8 cellular contexts compared by ENCODE assay signal in genomic region chr14:75981426-75981825, GRCh38. TPM values are rescaled to one million over a fixed set of nuclear protein-coding genes. Genes with fewer than 3 reads are reported as not detected.
DNase-seq lines count a peak whose midpoint lies in the region; ATAC-seq and TF ChIP-seq lines count a peak whose summit lies in the region.

No MANE protein-coding gene starts in this region.

- POLR2A ChIA-PET in activated CD4-positive, alpha-beta memory T cell treated with anti-CD3 and anti-CD28 coated beads for 36 hours (lab: Charles Lee), result no interaction called here

- peaks cover 3% of the 10 kb centered on the region for H3K36me3 Mint-ChIP-seq in CD4-positive, CD25-positive, alpha-beta regulatory T cell
- H3K36me3 Mint-ChIP-seq in activated CD4-positive, alpha-beta memory T cell treated with anti-CD3 and anti-CD28 coated beads for 36 hours, result no peaks in the 10 kb centered on the region

- DNase-seq in CD4-positive, CD25-positive, alpha-beta regulatory T cell, result peak in 2 of 3 donors; percentile 22 to 52
- DNase-seq in GM19238 (ENCODE audit: insufficient read length, low spot score) (peak; percentile 68), HuH-7.5 (ENCODE audit: low spot score) (peak; percentile 51), fibroblast of pulmonary artery (ENCODE audit: low read depth) (no peak), ovary (peak in 3 of 5 donors; percentile 39 to 56 (median 46)), cerebellar cortex (ENCODE audit: low spot score) (no peak)
- peak; percentile 67 for DNase-seq in activated CD4-positive, alpha-beta memory T cell treated with anti-CD3 and anti-CD28 coated beads for 36 hours

- WGBS in ovary, 3 donors, result 1 to 3% (median 2%) methylated on average over 10 of the region's 10 CpGs

- peaks cover 38% of the 10 kb centered on the region for H3K4me1 ChIP-seq in CD4-positive, CD25-positive, alpha-beta regulatory T cell (ENCODE audit: control insufficient read depth, insufficient read depth, low read length, poor library complexity, severe bottlenecking)
- peaks cover 11% of the 10 kb centered on the region for H3K4me1 ChIP-seq in ovary (ENCODE audit: insufficient read depth)

- H3K27ac Mint-ChIP-seq in CD4-positive, CD25-positive, alpha-beta regulatory T cell, result peak overlapping the region; percentile 89 to 96 (median 91)
- H3K27ac Mint-ChIP-seq in activated CD4-positive, alpha-beta memory T cell treated with anti-CD3 and anti-CD28 coated beads for 36 hours, result peak overlapping the region; percentile 68

- no peaks in the 10 kb centered on the region for H3K27me3 Mint-ChIP-seq in CD4-positive, CD25-positive, alpha-beta regulatory T cell
- peaks cover 2% of the 10 kb centered on the region for H3K27me3 Mint-ChIP-seq in activated CD4-positive, alpha-beta memory T cell treated with anti-CD3 and anti-CD28 coated beads for 36 hours

- H3K4me1 Mint-ChIP-seq in CD4-positive, CD25-positive, alpha-beta regulatory T cell, result peaks cover 10 to 57% (median 35%) of the 10 kb centered on the region in 4 donors
- peaks cover 43% of the 10 kb centered on the region for H3K4me1 Mint-ChIP-seq in activated CD4-positive, alpha-beta memory T cell treated with anti-CD3 and anti-CD28 coated beads for 36 hours (ENCODE audit: low read depth)

- no peaks in the 10 kb centered on the region for H3K36me3 ChIP-seq in CD4-positive, CD25-positive, alpha-beta regulatory T cell (ENCODE audit: control insufficient read depth, insufficient read depth, low read length)
- no peaks in the 10 kb centered on the region for H3K36me3 ChIP-seq in ovary

- no peaks in the 10 kb centered on the region for H3K27me3 ChIP-seq in CD4-positive, CD25-positive, alpha-beta regulatory T cell (ENCODE audit: control insufficient read depth, insufficient read depth, low read length)
- H3K27me3 ChIP-seq in ovary, result no peaks in the 10 kb centered on the region

- intact Hi-C loops in activated CD4-positive, alpha-beta memory T cell treated with anti-CD3 and anti-CD28 coated beads for 36 hours (cut with micrococcal nuclease), result no loop called here
- intact Hi-C loops in ovary (cut with DNase I), result loop anchor here (5.0 to 10.0 kb wide), 5 partner anchors 74 to 404 kb away; partner anchors contain the start of gene FLVCR2 (in 2 of the 4)

- peak overlapping the region; percentile 68 for H3K27ac ChIP-seq in CD4-positive, CD25-positive, alpha-beta regulatory T cell (ENCODE audit: insufficient read depth, low read length, poor library complexity, severe bottlenecking)
- H3K27ac ChIP-seq in ovary, result peak overlapping the region; percentile 95 to 98

- no peak for TF ChIP-seq EP300 in ovary (IDR thresholded peaks at IDR 0.05)

- TF ChIP-seq POLR2A in ovary (IDR thresholded peaks at IDR 0.05), result no peak

- CTCF ChIA-PET in activated CD4-positive, alpha-beta memory T cell treated with anti-CD3 and anti-CD28 coated beads for 36 hours (lab: Charles Lee), result interaction anchor here (0.6 to 12.0 kb wide), 15 partner anchors 13 to 1335 kb away, joined by 3 to 181 read pairs (median 4); partner anchors contain the start of gene FLVCR2

- H3K9me3 ChIP-seq in CD4-positive, CD25-positive, alpha-beta regulatory T cell (ENCODE audit: control insufficient read depth in 2 of 2, low read length in 2 of 2), result no peaks in the 10 kb centered on the region
- no peaks in the 10 kb centered on the region for H3K9me3 ChIP-seq in ovary

- ATAC-seq in CD4-positive, CD25-positive, alpha-beta regulatory T cell (ENCODE audit: low read depth in 2 of 2), result no peak
- no peak for ATAC-seq in GM19328 (IDR thresholded peaks at IDR 0.05; ENCODE audit: unreplicated experiment)

- no peaks in the 10 kb centered on the region for H3K9me3 Mint-ChIP-seq in CD4-positive, CD25-positive, alpha-beta regulatory T cell
- no peaks in the 10 kb centered on the region for H3K9me3 Mint-ChIP-seq in activated CD4-positive, alpha-beta memory T cell treated with anti-CD3 and anti-CD28 coated beads for 36 hours

- H3K4me3 Mint-ChIP-seq in CD4-positive, CD25-positive, alpha-beta regulatory T cell, result peak overlapping the region; percentile 82 to 92 (median 88)
- peak overlapping the region; percentile 72 for H3K4me3 Mint-ChIP-seq in activated CD4-positive, alpha-beta memory T cell treated with anti-CD3 and anti-CD28 coated beads for 36 hours

- peak overlapping the region; percentile 80 for H3K4me3 ChIP-seq in CD4-positive, CD25-positive, alpha-beta regulatory T cell (ENCODE audit: low read depth, low read length)
- H3K4me3 ChIP-seq in fibroblast of pulmonary artery (replicated peaks; ENCODE audit: low read depth, low read length) (peak overlapping the region; percentile 65), ovary (peak overlapping the region; percentile 86)

- TF ChIP-seq CTCF in fibroblast of pulmonary artery (IDR thresholded peaks at IDR 0.05; ENCODE audit: low read length, missing control alignments) (no peak), ovary (IDR thresholded peaks at IDR 0.05) (no peak)

RNA-seq across cellular contexts. Expression of gene TGFB3, which starts 0.4 kb away (rescaled TPM):
- total RNA-seq in CD4-positive, CD25-positive, alpha-beta regulatory T cell, result 7.4 TPM
- polyA plus RNA-seq in CD4-positive, CD25-positive, alpha-beta regulatory T cell, result under 1 TPM in 3 of 4 donors, not detected in 1; 0.16 to 0.93 (median 0.38) TPM
- total RNA-seq in activated CD4-positive, alpha-beta memory T cell treated with anti-CD3 and anti-CD28 coated beads for 36 hours, result 1 to 10 TPM; 1.9 to 2.2 TPM
- total RNA-seq in ovary, result 10 to 100 TPM in 6 of 7 donors, 1 to 10 TPM in 1; 5.7 to 23.7 (median 16.4) TPM
- 10 to 100 TPM in 1 of 2 donors, 1 to 10 TPM in 1; 7.5 to 23.6 TPM for polyA plus RNA-seq in ovary

RNA-seq across cellular contexts. Expression of gene IFT43, which starts 4.1 kb away (rescaled TPM):
- 9.9 TPM for total RNA-seq in CD4-positive, CD25-positive, alpha-beta regulatory T cell
- 10 to 100 TPM; 13.5 to 20.0 (median 15.9) TPM for polyA plus RNA-seq in CD4-positive, CD25-positive, alpha-beta regulatory T cell
- 10 to 100 TPM; 14.1 to 15.0 TPM for total RNA-seq in activated CD4-positive, alpha-beta memory T cell treated with anti-CD3 and anti-CD28 coated beads for 36 hours
- total RNA-seq in ovary, result 10 to 100 TPM; 23.7 to 48.8 (median 30.2) TPM
- polyA plus RNA-seq in ovary, result 10 to 100 TPM; 14.2 to 33.0 TPM

Comparison
In these comparisons a context has a peak if more than half of its experiments do, and no peak if none do; other contexts are left out.
1. DNase-seq: peak in CD4-positive, CD25-positive, alpha-beta regulatory T cell (2 of 3), GM19238 (single experiment), HuH-7.5 (single experiment), activated CD4-positive, alpha-beta memory T cell treated with anti-CD3 and anti-CD28 coated beads for 36 hours (single experiment) and ovary (3 of 5); none in fibroblast of pulmonary artery (single experiment) and cerebellar cortex (single experiment).
2. Peak in every context shown above with its lines, with median percentiles within 50 percentile points of each other: H3K4me3 ChIP-seq.